Comparison of ENCODE assay signal across 8 cellular contexts in the genomic region with DNA sequence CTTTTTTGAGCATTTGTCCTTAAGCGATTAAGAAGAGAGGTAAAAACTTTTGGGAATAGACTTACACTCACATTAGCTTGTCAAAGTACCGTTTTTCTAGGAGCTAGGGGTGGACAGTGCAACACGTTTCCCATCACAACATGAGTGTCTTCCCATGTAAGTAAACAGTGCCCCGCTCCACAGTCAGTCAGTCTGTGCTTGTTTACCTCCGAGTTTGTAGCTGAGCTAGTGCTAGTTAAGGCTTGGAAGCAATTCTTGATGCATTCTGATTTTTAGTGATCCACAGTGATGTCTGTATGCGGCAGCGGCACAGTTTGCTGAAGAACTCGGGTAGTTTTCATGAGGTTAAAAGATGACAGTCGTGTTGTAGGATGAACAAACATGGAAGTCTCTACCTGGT. TPM values are rescaled to one million over a fixed set of nuclear protein-coding genes. Genes with fewer than 3 reads are reported as not detected.
DNase-seq lines count a peak whose midpoint lies in the region; ATAC-seq, FAIRE-seq and TF ChIP-seq lines count a peak whose summit lies in the region.

No MANE protein-coding gene starts in this region.

- CTCF ChIA-PET in CD8-positive, alpha-beta memory T cell (lab: Charles Lee): interaction anchor here (1.0 kb wide), 1 partner anchor 26 kb away, joined by 3 read pairs; no protein-coding TSS in a partner anchor
- CTCF ChIA-PET in HepG2 (lab: Yijun Ruan, JAX; ENCODE audit: low intra/inter-chr PET ratio, low total read pairs): no interaction called here

- POLR2A ChIA-PET in CD8-positive, alpha-beta memory T cell (lab: Charles Lee): no interaction called here
- POLR2A ChIA-PET in HepG2 (lab: Yijun Ruan, JAX): no interaction called here

- H2AFZ ChIP-seq in HepG2 (ENCODE audit: low read length): no peak overlapping the region

- peaks cover 18% of the 10 kb centered on the region for H4K20me1 ChIP-seq in HepG2 (ENCODE audit: insufficient read depth, low read length)

- peaks cover 0 to 13% (median 0%) of the 10 kb centered on the region in 3 donors for H3K36me3 Mint-ChIP-seq in CD8-positive, alpha-beta memory T cell

- WGBS in HepG2 (ENCODE audit: low lambda C conversion rate): 4% methylated on average over 9 of the region's 9 CpGs

- TF ChIP-seq CTCF in HepG2 (CRISPR knock-in tag; IDR thresholded peaks at IDR 0.05) (no peak), thoracic aorta (IDR thresholded peaks at IDR 0.05) (no peak)

- no peaks in the 10 kb centered on the region for H3K36me3 ChIP-seq in CD8-positive, alpha-beta memory T cell (ENCODE audit: insufficient read depth, low read length)
- H3K36me3 ChIP-seq in KOPT-K1 (ENCODE audit: insufficient read depth, low read length) (no peaks in the 10 kb centered on the region), HepG2 (replicated peaks in 1 of 2; ENCODE audit: control insufficient read depth in 1 of 2, insufficient read depth in 2 of 2, low read length in 2 of 2) (no peaks in the 10 kb centered on the region), thoracic aorta (no peaks in the 10 kb centered on the region)

- in situ Hi-C loops in HepG2 (cut with HindIII; ENCODE audit: extremely low pct_ligation_motif_present, low pct_unique_long_range_greater_than_20kb): no loop called here

- TF ChIP-seq EP300 in HepG2 (IDR thresholded peaks at IDR 0.05; ENCODE audit: low read depth in 2 of 2, low read length in 2 of 2): no peak
- TF ChIP-seq EP300 in HepG2 (CRISPR knock-in tag; IDR thresholded peaks at IDR 0.05; ENCODE audit: borderline replicate concordance): no peak

- H3K27me3 ChIP-seq in CD8-positive, alpha-beta memory T cell (ENCODE audit: insufficient read depth, low read length, poor library complexity, severe bottlenecking): no peaks in the 10 kb centered on the region
- H3K27me3 ChIP-seq in HepG2 (ENCODE audit: control insufficient read depth in 1 of 2, insufficient read depth in 2 of 2, low read length in 2 of 2) (no peaks in the 10 kb centered on the region; a peak in 1 of 5 replicates), thoracic aorta (replicated peaks; ENCODE audit: insufficient read depth) (no peaks in the 10 kb centered on the region)

- peak overlapping the region; percentile 93 for H3K27ac ChIP-seq in CD8-positive, alpha-beta memory T cell (ENCODE audit: low read depth, low read length)
- H3K27ac ChIP-seq in KOPT-K1 (ENCODE audit: low read depth, low read length, poor library complexity, severe bottlenecking) (peak overlapping the region; percentile 92), HepG2 (ENCODE audit: extremely low read length, insufficient read depth, low read length) (peak overlapping the region; percentile 90), thoracic aorta (peak overlapping the region; percentile 83 to 96)

- TF ChIP-seq POLR2A in HepG2 (IDR thresholded peaks at IDR 0.05; ENCODE audit: insufficient read depth in 1 of 2, low read depth in 2 of 2, low read length in 2 of 2): no peak

- no peak for FAIRE-seq in HepG2 (lab: Jason Lieb, UNC)

- H3K4me1 ChIP-seq in CD8-positive, alpha-beta memory T cell (ENCODE audit: insufficient read depth, low read length): peaks cover 23% of the 10 kb centered on the region
- H3K4me1 ChIP-seq in HepG2 (ENCODE audit: insufficient read depth, low read length) (peaks cover 45% of the 10 kb centered on the region), thoracic aorta (ENCODE audit: control insufficient read depth in 1 of 2, low read depth in 2 of 2) (peaks cover 18 to 30% of the 10 kb centered on the region in 2 donors)

- H3K9me3 Mint-ChIP-seq in CD8-positive, alpha-beta memory T cell: no peaks in the 10 kb centered on the region

- H3K9ac ChIP-seq in HepG2 (ENCODE audit: insufficient read depth, low read depth, low read length): peak overlapping the region; percentile 87

- H3K4me1 Mint-ChIP-seq in CD8-positive, alpha-beta memory T cell: peaks cover 38 to 56% (median 41%) of the 10 kb centered on the region in 3 donors

- TSS peak; percentile 66 for BruUV-seq in HepG2 (replicated peaks; lab: Mats Ljungman, UMichigan)

- peak overlapping the region; percentile 94 to 100 (median 99) for H3K27ac Mint-ChIP-seq in CD8-positive, alpha-beta memory T cell

- ATAC-seq in HepG2 (peak; percentile 6; the same call in 1 of the 3 replicates), thoracic aorta (ENCODE audit: insufficient number of reproducible peaks, low FRiP score, low read depth) (peak; percentile 14), HG02885 (IDR thresholded peaks at IDR 0.05; ENCODE audit: poor library complexity, unreplicated experiment) (no peak)

- no peaks in the 10 kb centered on the region for H3K9me3 ChIP-seq in CD8-positive, alpha-beta memory T cell (ENCODE audit: low read length)
- H3K9me3 ChIP-seq in KOPT-K1 (ENCODE audit: insufficient read depth, low read length, poor library complexity, severe bottlenecking) (no peaks in the 10 kb centered on the region), HepG2 (ENCODE audit: low read length) (no peaks in the 10 kb centered on the region), thoracic aorta (no peaks in the 10 kb centered on the region)

- intact Hi-C loops in HepG2 (cut with micrococcal nuclease; ENCODE audit: unreplicated experiment) (loop anchor here (1.0 to 5.0 kb wide), 2 partner anchors 144 to 203 kb away; no protein-coding TSS in a partner anchor), posterior vena cava (cut with DNase I) (no loop called here)

- peak in 1 of 5 donors; percentile 1 for DNase-seq in CD8-positive, alpha-beta memory T cell
- DNase-seq in astrocyte of the hippocampus (ENCODE audit: low read depth, low spot score): peak; percentile 39
- DNase-seq in HepG2 (ENCODE audit: low spot score): peak; percentile 4
- DNase-seq in thoracic aorta (ENCODE audit: low spot score): no peak
- DNase-seq in activated CD4-positive, alpha-beta T cell treated with anti-CD3 and anti-CD28 coated beads for 48 hours: no peak
- no peak for DNase-seq in posterior vena cava (ENCODE audit: low spot score)

- peak overlapping the region; percentile 68 for H3K4me3 ChIP-seq in CD8-positive, alpha-beta memory T cell (ENCODE audit: low read length)
- H3K4me3 ChIP-seq in HepG2 (replicated peaks in 1 of 3; ENCODE audit: insufficient read depth in 1 of 3, low read depth in 2 of 3, low read length in 3 of 3): peak overlapping the region; percentile 74 to 90 (median 79)
- H3K4me3 ChIP-seq in thoracic aorta: peak overlapping the region; percentile 85

- peak overlapping the region; percentile 97 to 99 (median 98) for H3K4me3 Mint-ChIP-seq in CD8-positive, alpha-beta memory T cell

- no peaks in the 10 kb centered on the region for H3K27me3 Mint-ChIP-seq in CD8-positive, alpha-beta memory T cell

- TF ChIP-seq RAD21 in HepG2 (CRISPR knock-in tag; IDR thresholded peaks at IDR 0.05): no peak

- peaks cover 53% of the 10 kb centered on the region for H3K79me2 ChIP-seq in HepG2 (ENCODE audit: insufficient read depth, low read length)

- H3K4me2 ChIP-seq in HepG2 (ENCODE audit: low read depth, low read length): peak overlapping the region; percentile 79

TF ChIP-seq in HepG2, 621 proteins besides CTCF, POLR2A, EP300 and RAD21:
- no peak for TF ChIP-seq FOXA1 (IDR thresholded peaks at IDR 0.05)
- peak; percentile 72 for TF ChIP-seq FOXA1 (CRISPR knock-in tag; IDR thresholded peaks at IDR 0.05)
- TF ChIP-seq ZNF607 (CRISPR knock-in tag; IDR thresholded peaks at IDR 0.05; ENCODE audit: borderline replicate concordance): no peak
- TF ChIP-seq KDM5A (IDR thresholded peaks at IDR 0.05; ENCODE audit: borderline replicate concordance, low read length): 0 out of 2 replicates have a peak, but pooled peaks have one; percentile 2
- peak; percentile 65 for TF ChIP-seq FOXA3 (CRISPR knock-in tag; IDR thresholded peaks at IDR 0.05)
- 0 out of 2 replicates have a peak, but pooled peaks have one; percentile 43 for TF ChIP-seq ZNF816 (CRISPR knock-in tag; IDR thresholded peaks at IDR 0.05; ENCODE audit: borderline replicate concordance)
- TF ChIP-seq DMAP1 (CRISPR knock-in tag; IDR thresholded peaks at IDR 0.05): no peak
- 0 out of 2 replicates have a peak, but pooled peaks have one; percentile 3 for TF ChIP-seq NAIF1 (CRISPR knock-in tag; IDR thresholded peaks at IDR 0.05; ENCODE audit: borderline replicate concordance)

RNA-seq across cellular contexts. Expression of a gene that starts 0.9 kb away (rescaled TPM):
- total RNA-seq in CD8-positive, alpha-beta memory T cell: 10 to 100 TPM; 21.4 to 21.7 TPM
- polyA plus RNA-seq in CD8-positive, alpha-beta memory T cell: 14.7 TPM
- total RNA-seq in HepG2 (2016; rRNA removed; fragmentation: Illumina TruSeq; extraction: Trizol): 21.2 and 36.7 TPM in 2 replicates
- 21.0 and 21.2 TPM in 2 replicates for total RNA-seq in HepG2 (2016; cell fraction: cytosol; rRNA removed; fragmentation: Illumina TruSeq; extraction: Trizol; ENCODE audit: low read depth)
- total RNA-seq in HepG2 (2016; cell fraction: insoluble cytoplasmic fraction; rRNA removed; fragmentation: Illumina TruSeq; extraction: Trizol): 17.9 and 34.3 TPM in 2 replicates
- 12.6 and 14.8 TPM in 2 replicates for total RNA-seq in HepG2 (2016; cell fraction: membrane; rRNA removed; fragmentation: Illumina TruSeq; extraction: Trizol)
- total RNA-seq in HepG2 (2016; cell fraction: nucleus; rRNA removed; fragmentation: Illumina TruSeq; extraction: Trizol): 83.1 and 91.1 TPM in 2 replicates
- polyA plus RNA-seq in HepG2 (2011; rRNA removed): 31.7 and 38.5 TPM in 2 replicates
- 8.7 and 15.5 TPM in 2 replicates for polyA plus RNA-seq in HepG2 (2011; cell fraction: cytosol; rRNA removed)
- 81.4 and 85.4 TPM in 2 replicates for polyA plus RNA-seq in HepG2 (2011; cell fraction: nucleus; rRNA removed)
- polyA plus RNA-seq in HepG2 (2012): 20.3 and 21.4 TPM in 2 replicates
- polyA plus RNA-seq in HepG2 (2016; cell fraction: cytosol; fragmentation: Illumina TruSeq; extraction: Trizol; ENCODE audit: low read depth): 0.74 and 0.85 TPM in 2 replicates
- polyA plus RNA-seq in HepG2 (2016; cell fraction: insoluble cytoplasmic fraction; fragmentation: Illumina TruSeq; extraction: Trizol; ENCODE audit: low read depth): 7.2 and 7.3 TPM in 2 replicates
- polyA plus RNA-seq in HepG2 (2016; cell fraction: membrane; fragmentation: Illumina TruSeq; extraction: Trizol; ENCODE audit: low read depth): 1.7 and 2.4 TPM in 2 replicates
- 83.0 and 85.1 TPM in 2 replicates for polyA plus RNA-seq in HepG2 (2016; cell fraction: nucleus; fragmentation: Illumina TruSeq; extraction: Trizol; ENCODE audit: insufficient read depth, low read depth)
- polyA minus RNA-seq in HepG2 (2011; rRNA and poly(A)+ RNA removed; ENCODE audit: low replicate concordance): 47.7 and 61.9 TPM in 2 replicates
- polyA minus RNA-seq in HepG2 (2011; cell fraction: cytosol; rRNA and poly(A)+ RNA removed): 35.4 and 39.4 TPM in 2 replicates
- 201 and 214 TPM in 2 replicates for polyA minus RNA-seq in HepG2 (2011; cell fraction: nucleus; rRNA and poly(A)+ RNA removed)
- total RNA-seq in thoracic aorta: 10 to 100 TPM; 21.7 to 68.8 TPM
- 10 to 100 TPM; 32.8 to 37.5 TPM for total RNA-seq in posterior vena cava

Comparison
In these comparisons a context has a peak if more than half of its experiments do, and no peak if none do; other contexts are left out.
1. DNase-seq: peak in astrocyte of the hippocampus (single experiment) and HepG2 (single experiment); none in thoracic aorta (single experiment), activated CD4-positive, alpha-beta T cell treated with anti-CD3 and anti-CD28 coated beads for 48 hours (single experiment) and posterior vena cava (single experiment).
2. Peak in every context shown above with its lines, with median percentiles within 50 percentile points of each other: H3K27ac ChIP-seq and H3K4me3 ChIP-seq.